Comparison of ENCODE assay signal across 8 cellular contexts in genomic region chr4:53929955-53930798, GRCh38.
DNase-seq lines count a peak whose midpoint lies in the region; ATAC-seq and TF ChIP-seq lines count a peak whose summit lies in the region.

No MANE protein-coding gene starts in this region.

- ATAC-seq in GM19351 (IDR thresholded peaks at IDR 0.05; ENCODE audit: unreplicated experiment) (peak; percentile 81), GM18861 (IDR thresholded peaks at IDR 0.05; ENCODE audit: unreplicated experiment) (no peak)

- H3K27ac ChIP-seq in C4-2B: no peak overlapping the region

- TF ChIP-seq CTCF in C4-2B (conservative IDR thresholded peaks at IDR 0.05): peak; percentile 77

- intact Hi-C loops in head of caudate nucleus (cut with DNase I): loop anchor here (5.0 kb wide), 1 partner anchor 287 kb away; no protein-coding TSS in a partner anchor

- DNase-seq in LoVo (ENCODE audit: low spot score) (peak; percentile 71), SHP77 treated with DMSO at 0.1 percent for 48 hours (lab: John Stamatoyannopoulos, UW) (peak; percentile 88), head of caudate nucleus (peak; percentile 33 to 92 (median 78)), pons (ENCODE audit: low spot score) (peak; percentile 89)
- peak; percentile 56 for DNase-seq in activated naive CD4-positive, alpha-beta T cell treated with anti-CD3 and anti-CD28 coated beads, Interleukin-2, amount 50 U/mL, for 16 hours
